27 cellular contexts compared by ENCODE assay signal in genomic region chr7:11843113-11843765, GRCh38. TPM values are rescaled to one million over a fixed set of nuclear protein-coding genes. Genes with fewer than 3 reads are reported as not detected.
DNase-seq lines count a peak whose midpoint lies in the region; ATAC-seq and TF ChIP-seq lines count a peak whose summit lies in the region.
"Had no signal": no experiment of that assay in that cellular context is flagged by ENCODE, and none has a peak within 500 bp of the region (broad histone marks: within the 10 kb centered on the region; RNA-seq: fewer than 3 reads in every experiment).

No MANE protein-coding gene starts in this region.

- H3K27ac ChIP-seq in SU-DHL-6 (ENCODE audit: low read depth, low read length) = peak overlapping the region; percentile 52
- H3K27ac ChIP-seq in RWPE1 = no peak overlapping the region
- no peak overlapping the region for H3K27ac ChIP-seq in Karpas-422 (ENCODE audit: low read length)
- H3K27ac ChIP-seq: C4-2B, esophagus squamous epithelium, thoracic aorta had no signal

- no peaks in the 10 kb centered on the region for H3F3A ChIP-seq in SU-DHL-6 (ENCODE audit: insufficient read depth)

- no peaks in the 10 kb centered on the region for H3K9me3 ChIP-seq in SU-DHL-6 (ENCODE audit: insufficient read depth, low read length)
- H3K9me3 ChIP-seq in Karpas-422 (ENCODE audit: low read length) = no peaks in the 10 kb centered on the region
- H3K9me3 ChIP-seq: esophagus squamous epithelium, mucosa of descending colon, SK-N-SH, thoracic aorta had no signal

- H3K36me3 ChIP-seq in SU-DHL-6 (ENCODE audit: low read length) (no peaks in the 10 kb centered on the region), Karpas-422 (ENCODE audit: insufficient read depth, low read length) (no peaks in the 10 kb centered on the region)
- H3K36me3 ChIP-seq: esophagus squamous epithelium, thoracic aorta had no signal

- no peak overlapping the region for H3K9ac ChIP-seq in SU-DHL-6 (ENCODE audit: low read length)
- H3K9ac ChIP-seq in Karpas-422 (ENCODE audit: low read length) = no peak overlapping the region
- H3K9ac ChIP-seq: SK-N-SH had no signal

- TF ChIP-seq CTCF in SU-DHL-6 (IDR thresholded peaks at IDR 0.05; ENCODE audit: insufficient read depth, low read length, poor library complexity, severe bottlenecking) (no peak), RWPE1 (conservative IDR thresholded peaks at IDR 0.05; ENCODE audit: low read depth) (no peak)

- H3K4me2 ChIP-seq in SU-DHL-6 (ENCODE audit: low read depth, low read length, poor library complexity, severe bottlenecking) = peak overlapping the region; percentile 33
- no peak overlapping the region for H3K4me2 ChIP-seq in Karpas-422 (ENCODE audit: low read depth, low read length, poor library complexity, severe bottlenecking)
- H3K4me2 ChIP-seq: SK-N-SH had no signal

- CTCF ChIA-PET in RWPE1 (lab: Yijun Ruan, JAX) = no interaction called here

- H2AFZ ChIP-seq in SU-DHL-6 (ENCODE audit: low read depth, low read length, severe bottlenecking) (peak overlapping the region; percentile 4), Karpas-422 (ENCODE audit: low read length) (no peak overlapping the region)

- H3K4me3 ChIP-seq in SU-DHL-6 (ENCODE audit: insufficient read depth, low read length, poor library complexity, severe bottlenecking) (peak overlapping the region; percentile 22), Karpas-422 (ENCODE audit: low read length) (no peak overlapping the region)
- H3K4me3 ChIP-seq: esophagus squamous epithelium, mucosa of descending colon, thoracic aorta had no signal

- no peaks in the 10 kb centered on the region for H3K27me3 ChIP-seq in SU-DHL-6 (ENCODE audit: low read length)
- no peaks in the 10 kb centered on the region for H3K27me3 ChIP-seq in Karpas-422 (ENCODE audit: low read length)
- H3K27me3 ChIP-seq: esophagus squamous epithelium had no signal

- peak; percentile 57 for ATAC-seq in HG03432 (IDR thresholded peaks at IDR 0.05; ENCODE audit: unreplicated experiment)
- ATAC-seq: left lobe of liver; mucosa of descending colon; PC-3; stimulated activated effector memory CD8-positive, alpha-beta T cell treated with anti-CD3 and anti-CD28 coated beads, Interleukin-12 subunit alpha, Interleukin-12 subunit beta, amount 100 ng/mL, for 72 hours had no signal

- peaks cover 5% of the 10 kb centered on the region for H3K4me1 ChIP-seq in Karpas-422 (ENCODE audit: low read length)
- H3K4me1 ChIP-seq: esophagus squamous epithelium had no signal

- DNase-seq in NOMO-1 treated with DMSO at 0.1 percent for 48 hours (lab: John Stamatoyannopoulos, UW; ENCODE audit: unreplicated experiment) = peak; percentile 21
- no peak for DNase-seq in NOMO-1 treated with dmso at 0.1 percent for 144 hours (lab: John Stamatoyannopoulos, UW; ENCODE audit: unreplicated experiment)
- DNase-seq in RWPE1 (ENCODE audit: low spot score) = no peak
- no peak for DNase-seq in Karpas-422
- no peak for DNase-seq in NCI-H2081 (lab: John Stamatoyannopoulos, UW)
- DNase-seq in cerebellar nuclear complex (lab: John Stamatoyannopoulos, UW) = no peak
- DNase-seq: activated CD4-positive, alpha-beta T cell treated with anti-CD3 and anti-CD28 coated beads, Interleukin-2, amount 10 ng/mL, durations not matched to agents 7 days and 5 days; activated CD8-positive, alpha-beta memory T cell treated with anti-CD3 and anti-CD28 coated beads, Interleukin-2, amount 50 U/mL, for 4 hours; activated gamma-delta T cell; amniotic stem cell; effector CD4-positive, alpha-beta T cell; esophagus squamous epithelium; IMR-90; mucosa of descending colon; NCI-H1048; NCI-H2171; NCI-H526 treated with DMSO at 0.1 percent for 48 hours; PC-3; retina; SK-N-SH; stimulated activated CD4-positive, alpha-beta T cell treated with anti-CD3 and anti-CD28 coated beads, Interleukin-12 subunit alpha, Interleukin-12 subunit beta, amount 100 ng/mL, for 4 hours had no signal

- H3K79me2 ChIP-seq in SU-DHL-6 (ENCODE audit: insufficient read depth, low read length) (no peaks in the 10 kb centered on the region), Karpas-422 (ENCODE audit: low read length) (no peaks in the 10 kb centered on the region)

- H3K9me2 ChIP-seq in SU-DHL-6 (replicated peaks; ENCODE audit: insufficient read depth, low read length) (no peaks in the 10 kb centered on the region), Karpas-422 (replicated peaks; ENCODE audit: insufficient read depth, low read length) (no peaks in the 10 kb centered on the region)
- H3K9me2 ChIP-seq: SK-N-SH had no signal

- POLR2A ChIA-PET in RWPE1 (lab: Yijun Ruan, JAX; ENCODE audit: low non-redundant PET) = no interaction called here

- H4K20me1 ChIP-seq in SU-DHL-6 (ENCODE audit: low read depth, low read length) (no peaks in the 10 kb centered on the region), Karpas-422 (ENCODE audit: insufficient read depth, low read depth, low read length) (no peaks in the 10 kb centered on the region)

RNA-seq across cellular contexts. Expression of gene THSD7A, which starts 11.2 kb away (rescaled TPM):
- total RNA-seq in Karpas-422 (2014; rRNA removed; shearing (Covaris generic); ENCODE audit: low replicate concordance) = 0.29 TPM in 1 of 2 replicates, not detected in the other
- total RNA-seq: activated CD4-positive, alpha-beta T cell treated with anti-CD3 and anti-CD28 coated beads, Interleukin-2, amount 10 ng/mL, durations not matched to agents 7 days and 5 days had no signal
